In the genomic region with DNA sequence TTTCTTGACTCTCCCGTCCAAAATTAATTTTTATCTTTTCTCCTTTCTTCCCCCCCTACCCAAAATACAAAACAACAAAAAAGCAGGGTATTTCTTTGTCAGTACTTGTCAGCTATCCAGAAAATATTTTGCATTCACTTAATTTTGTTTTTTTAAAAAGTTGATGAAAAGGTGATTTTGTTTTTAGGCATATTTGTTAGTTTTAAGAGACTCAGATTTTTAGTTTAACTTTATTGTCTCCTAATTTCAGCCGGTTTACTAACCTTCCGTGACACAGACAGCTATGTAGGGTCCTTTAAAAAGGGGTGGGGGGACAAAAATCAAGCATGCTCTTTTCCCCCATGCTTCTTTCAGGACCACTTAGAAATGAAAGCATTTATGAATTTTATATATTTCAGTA, we compare ENCODE assay signal across 10 cellular contexts. TPM values are rescaled to one million over a fixed set of nuclear protein-coding genes. Genes with fewer than 3 reads are reported as not detected.
DNase-seq lines count a peak whose midpoint lies in the region; ATAC-seq and TF ChIP-seq lines count a peak whose summit lies in the region.
"Had no signal": no experiment of that assay in that cellular context is flagged by ENCODE, and none has a peak within 500 bp of the region (broad histone marks: within the 10 kb centered on the region; RNA-seq: fewer than 3 reads in every experiment).

No MANE protein-coding gene starts in this region.

- CTCF ChIA-PET in activated CD8-positive, alpha-beta memory T cell treated with anti-CD3 and anti-CD28 coated beads, Interleukin-2, amount 10 ng/mL, durations not matched to agents 7 days and 5 days (lab: Charles Lee) = no interaction called here

- H3K27ac ChIP-seq in heart right ventricle = peak overlapping the region; percentile 28 to 91 (median 84)
- H3K27ac ChIP-seq in urinary bladder (ENCODE audit: low read depth) = no peak overlapping the region
- H3K27ac ChIP-seq: HL-60 had no signal

- H3K27me3 ChIP-seq in heart right ventricle (peaks cover 0 to 15% (median 0%) of the 10 kb centered on the region in 7 donors), endocrine pancreas (ENCODE audit: control insufficient read depth, insufficient read depth, low read length) (no peaks in the 10 kb centered on the region)

- no peak for DNase-seq in heart right ventricle
- no peak for DNase-seq in Right ventricle myocardium inferior (ENCODE audit: missing footprints)
- DNase-seq in naive B cell = no peak
- no peak for DNase-seq in COLO829 (ENCODE audit: low spot score)
- no peak for DNase-seq in activated CD8-positive, alpha-beta memory T cell treated with anti-CD3 and anti-CD28 coated beads, Interleukin-2, amount 10 ng/mL, durations not matched to agents 7 days and 5 days

- TF ChIP-seq CTCF in heart right ventricle (IDR thresholded peaks at IDR 0.05) = no peak

- H3K36me3 Mint-ChIP-seq in naive B cell = no peaks in the 10 kb centered on the region
- peaks cover 1% of the 10 kb centered on the region for H3K36me3 Mint-ChIP-seq in activated CD8-positive, alpha-beta memory T cell treated with anti-CD3 and anti-CD28 coated beads, Interleukin-2, amount 10 ng/mL, durations not matched to agents 7 days and 5 days

- peak overlapping the region in 7 of 8 donors; percentile 39 to 84 (median 73) for H3K4me3 Mint-ChIP-seq in naive B cell
- H3K4me3 Mint-ChIP-seq in activated CD8-positive, alpha-beta memory T cell treated with anti-CD3 and anti-CD28 coated beads, Interleukin-2, amount 10 ng/mL, durations not matched to agents 7 days and 5 days = no peak overlapping the region

- no peak for ATAC-seq in heart right ventricle
- ATAC-seq in Right ventricle myocardium inferior = no peak
- ATAC-seq in naive B cell (ENCODE audit: low read depth in 2 of 2) = no peak
- no peak for ATAC-seq in activated CD8-positive, alpha-beta memory T cell treated with anti-CD3 and anti-CD28 coated beads, Interleukin-2, amount 10 ng/mL, durations not matched to agents 7 days and 5 days
- no peak for ATAC-seq in GM21390 (IDR thresholded peaks at IDR 0.05; ENCODE audit: unreplicated experiment)

- no peak overlapping the region for H3K27ac Mint-ChIP-seq in naive B cell
- no peak overlapping the region for H3K27ac Mint-ChIP-seq in activated CD8-positive, alpha-beta memory T cell treated with anti-CD3 and anti-CD28 coated beads, Interleukin-2, amount 10 ng/mL, durations not matched to agents 7 days and 5 days
- H3K27ac Mint-ChIP-seq: CD14-positive monocyte had no signal

- WGBS in heart right ventricle, 2 donors = 4% methylated on average over 3 of the region's 3 CpGs
- under 1% methylated on average over 3 of the region's 3 CpGs for WGBS in urinary bladder

- H3K4me1 Mint-ChIP-seq in naive B cell = peaks cover 11 to 24% (median 21%) of the 10 kb centered on the region in 3 donors
- H3K4me1 Mint-ChIP-seq in activated CD8-positive, alpha-beta memory T cell treated with anti-CD3 and anti-CD28 coated beads, Interleukin-2, amount 10 ng/mL, durations not matched to agents 7 days and 5 days = peaks cover 4% of the 10 kb centered on the region

- H3K36me3 ChIP-seq in heart right ventricle = no peaks in the 10 kb centered on the region
- no peaks in the 10 kb centered on the region for H3K36me3 ChIP-seq in endocrine pancreas (ENCODE audit: control insufficient read depth, insufficient read depth, low read length)
- no peaks in the 10 kb centered on the region for H3K36me3 ChIP-seq in urinary bladder (ENCODE audit: insufficient read depth)

- H3K9ac ChIP-seq in endocrine pancreas (ENCODE audit: control insufficient read depth, insufficient read depth, low read length) = peak overlapping the region; percentile 49

- H3K27me3 Mint-ChIP-seq in naive B cell = peaks cover 32 to 47% (median 42%) of the 10 kb centered on the region in 3 donors
- peaks cover 20% of the 10 kb centered on the region for H3K27me3 Mint-ChIP-seq in activated CD8-positive, alpha-beta memory T cell treated with anti-CD3 and anti-CD28 coated beads, Interleukin-2, amount 10 ng/mL, durations not matched to agents 7 days and 5 days

- H3K9me3 ChIP-seq in heart right ventricle = no peaks in the 10 kb centered on the region
- H3K9me3 ChIP-seq in endocrine pancreas (ENCODE audit: control insufficient read depth, low read length) = no peaks in the 10 kb centered on the region

- H3K4me1 ChIP-seq in heart right ventricle (peaks cover 0 to 27% (median 12%) of the 10 kb centered on the region in 9 donors), endocrine pancreas (ENCODE audit: control insufficient read depth, insufficient read depth, low read length) (peaks cover 18% of the 10 kb centered on the region), urinary bladder (ENCODE audit: insufficient read depth) (no peaks in the 10 kb centered on the region)

- H3K9me3 Mint-ChIP-seq in naive B cell = peaks cover 0 to 7% (median 0%) of the 10 kb centered on the region in 7 donors
- H3K9me3 Mint-ChIP-seq in activated CD8-positive, alpha-beta memory T cell treated with anti-CD3 and anti-CD28 coated beads, Interleukin-2, amount 10 ng/mL, durations not matched to agents 7 days and 5 days (ENCODE audit: low read depth) = no peaks in the 10 kb centered on the region

- H3K4me3 ChIP-seq in heart right ventricle (peak overlapping the region; percentile 55 to 79 (median 73)), endocrine pancreas (ENCODE audit: control insufficient read depth, insufficient read depth, low read length) (peak overlapping the region; percentile 83), urinary bladder (ENCODE audit: low read depth, low read length) (peak overlapping the region; percentile 84)

- intact Hi-C loops in heart right ventricle (cut with DNase I) (loop anchor here in 8 of 10 donors (5.0 to 10.0 kb wide), 8 partner anchors 42 to 227 kb away; no protein-coding TSS in a partner anchor), Right ventricle myocardium inferior (cut with DNase I) (loop anchor here (5.0 kb wide), 2 partner anchors 52 to 147 kb away; no protein-coding TSS in a partner anchor)

RNA-seq across cellular contexts. Expression of a gene that starts 1.5 kb away (rescaled TPM):
- total RNA-seq in heart right ventricle (10 to 100 TPM; 53.3 to 91.8 (median 64.4) TPM), Right ventricle myocardium inferior (78.8 TPM), urinary bladder (241 TPM)
- polyA plus RNA-seq in heart right ventricle (10 to 100 TPM; 13.3 to 17.6 TPM), naive B cell (ENCODE audit: low read depth in 6 of 6) (under 1 TPM in 5 of 6 donors, not detected in 1; 0.04 to 0.70 (median 0.33) TPM), urinary bladder (67.8 TPM)
- not detected for total RNA-seq in activated CD8-positive, alpha-beta memory T cell treated with anti-CD3 and anti-CD28 coated beads, Interleukin-2, amount 10 ng/mL, durations not matched to agents 7 days and 5 days
- polyA plus RNA-seq: CD14-positive monocyte had no signal

Comparison
In these comparisons a context has a peak if more than half of its experiments do, and no peak if none do; other contexts are left out.
1. RNA of a gene that starts 1.5 kb away (total RNA-seq): 241 TPM in urinary bladder (single experiment), 78.8 TPM in Right ventricle myocardium inferior (single experiment) and 53.3 to 91.8 TPM in heart right ventricle; not detected in activated CD8-positive, alpha-beta memory T cell treated with anti-CD3 and anti-CD28 coated beads, Interleukin-2, amount 10 ng/mL, durations not matched to agents 7 days and 5 days; every median in the first group is over 10 times any median in the second.
2. Peak in every context shown above with its lines, with median percentiles within 50 percentile points of each other: H3K4me3 ChIP-seq.